ENCODE assay signal across 1 cellular context in the genomic region with DNA sequence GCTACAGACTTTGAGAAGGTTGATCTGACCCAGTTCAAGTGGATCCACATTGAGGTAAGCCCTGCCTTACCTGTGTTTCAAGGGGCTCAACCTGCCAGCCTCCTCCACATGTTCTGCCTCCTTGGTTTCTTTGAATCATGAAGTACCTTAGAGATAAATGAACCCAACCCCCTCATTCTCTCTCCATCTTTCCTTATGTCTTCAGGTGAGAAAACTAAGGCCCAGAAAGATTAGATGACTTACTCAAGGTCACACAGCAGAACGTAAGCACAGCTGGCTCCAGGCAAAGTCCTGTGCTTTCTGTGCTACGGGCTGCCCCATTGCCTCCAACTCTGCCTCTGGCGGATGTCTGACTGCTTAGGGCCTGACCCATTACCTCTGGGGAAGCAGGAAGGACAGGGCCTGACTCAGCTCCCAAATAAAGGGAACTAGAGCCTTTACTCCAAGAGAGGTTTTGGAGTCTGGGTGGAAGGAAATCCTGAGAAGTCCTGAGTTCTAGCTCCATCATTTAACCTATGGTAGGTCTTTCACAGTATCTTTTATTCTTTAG.
TF ChIP-seq lines count a peak whose summit lies in the region.

No MANE protein-coding gene starts in this region.

TF ChIP-seq in GM12878, 131 proteins besides CTCF, POLR2A, EP300 and RAD21:
- no peak for TF ChIP-seq ATF7 (IDR thresholded peaks at IDR 0.05; ENCODE audit: low read depth)
- no peak for TF ChIP-seq KAT2A (conservative IDR thresholded peaks at IDR 0.05; ENCODE audit: control insufficient read depth, low read depth, low read length)
- TF ChIP-seq, protein P1, sequence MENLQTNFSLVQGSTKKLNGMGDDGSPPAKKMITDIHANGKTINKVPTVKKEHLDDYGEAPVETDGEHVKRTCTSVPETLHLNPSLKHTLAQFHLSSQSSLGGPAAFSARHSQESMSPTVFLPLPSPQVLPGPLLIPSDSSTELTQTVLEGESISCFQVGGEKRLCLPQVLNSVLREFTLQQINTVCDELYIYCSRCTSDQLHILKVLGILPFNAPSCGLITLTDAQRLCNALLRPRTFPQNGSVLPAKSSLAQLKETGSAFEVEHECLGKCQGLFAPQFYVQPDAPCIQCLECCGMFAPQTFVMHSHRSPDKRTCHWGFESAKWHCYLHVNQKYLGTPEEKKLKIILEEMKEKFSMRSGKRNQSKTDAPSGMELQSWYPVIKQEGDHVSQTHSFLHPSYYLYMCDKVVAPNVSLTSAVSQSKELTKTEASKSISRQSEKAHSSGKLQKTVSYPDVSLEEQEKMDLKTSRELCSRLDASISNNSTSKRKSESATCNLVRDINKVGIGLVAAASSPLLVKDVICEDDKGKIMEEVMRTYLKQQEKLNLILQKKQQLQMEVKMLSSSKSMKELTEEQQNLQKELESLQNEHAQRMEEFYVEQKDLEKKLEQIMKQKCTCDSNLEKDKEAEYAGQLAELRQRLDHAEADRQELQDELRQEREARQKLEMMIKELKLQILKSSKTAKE (IDR thresholded peaks at IDR 0.05; ENCODE audit: low read depth, poor library complexity, severe bottlenecking): no peak
- no peak for TF ChIP-seq ZZZ3 (IDR thresholded peaks at IDR 0.05; ENCODE audit: control insufficient read depth, insufficient read length, low read depth)
- TF ChIP-seq, protein P2, sequence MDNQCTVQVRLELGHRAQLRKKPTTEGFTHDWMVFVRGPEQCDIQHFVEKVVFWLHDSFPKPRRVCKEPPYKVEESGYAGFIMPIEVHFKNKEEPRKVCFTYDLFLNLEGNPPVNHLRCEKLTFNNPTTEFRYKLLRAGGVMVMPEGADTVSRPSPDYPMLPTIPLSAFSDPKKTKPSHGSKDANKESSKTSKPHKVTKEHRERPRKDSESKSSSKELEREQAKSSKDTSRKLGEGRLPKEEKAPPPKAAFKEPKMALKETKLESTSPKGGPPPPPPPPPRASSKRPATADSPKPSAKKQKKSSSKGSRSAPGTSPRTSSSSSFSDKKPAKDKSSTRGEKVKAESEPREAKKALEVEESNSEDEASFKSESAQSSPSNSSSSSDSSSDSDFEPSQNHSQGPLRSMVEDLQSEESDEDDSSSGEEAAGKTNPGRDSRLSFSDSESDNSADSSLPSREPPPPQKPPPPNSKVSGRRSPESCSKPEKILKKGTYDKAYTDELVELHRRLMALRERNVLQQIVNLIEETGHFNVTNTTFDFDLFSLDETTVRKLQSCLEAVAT (IDR thresholded peaks at IDR 0.05): no peak
- no peak for TF ChIP-seq NBN (IDR thresholded peaks at IDR 0.05)
- no peak for TF ChIP-seq SMARCA5 (IDR thresholded peaks at IDR 0.05)
- TF ChIP-seq YY1 (IDR thresholded peaks at IDR 0.05; ENCODE audit: low read depth, low read length): no peak
- no peak for TF ChIP-seq RAD51 (IDR thresholded peaks at IDR 0.05)
- TF ChIP-seq SMC3 (IDR thresholded peaks at IDR 0.05; ENCODE audit: borderline replicate concordance, low read length): no peak
- TF ChIP-seq GATAD2B (conservative IDR thresholded peaks at IDR 0.05; ENCODE audit: low read depth): no peak
- no peak for TF ChIP-seq RFX5 (IDR thresholded peaks at IDR 0.05; ENCODE audit: low read depth, low read length)
- no peak for TF ChIP-seq BCL11A (IDR thresholded peaks at IDR 0.05; ENCODE audit: low read depth, low read length)
- TF ChIP-seq, protein P3, sequence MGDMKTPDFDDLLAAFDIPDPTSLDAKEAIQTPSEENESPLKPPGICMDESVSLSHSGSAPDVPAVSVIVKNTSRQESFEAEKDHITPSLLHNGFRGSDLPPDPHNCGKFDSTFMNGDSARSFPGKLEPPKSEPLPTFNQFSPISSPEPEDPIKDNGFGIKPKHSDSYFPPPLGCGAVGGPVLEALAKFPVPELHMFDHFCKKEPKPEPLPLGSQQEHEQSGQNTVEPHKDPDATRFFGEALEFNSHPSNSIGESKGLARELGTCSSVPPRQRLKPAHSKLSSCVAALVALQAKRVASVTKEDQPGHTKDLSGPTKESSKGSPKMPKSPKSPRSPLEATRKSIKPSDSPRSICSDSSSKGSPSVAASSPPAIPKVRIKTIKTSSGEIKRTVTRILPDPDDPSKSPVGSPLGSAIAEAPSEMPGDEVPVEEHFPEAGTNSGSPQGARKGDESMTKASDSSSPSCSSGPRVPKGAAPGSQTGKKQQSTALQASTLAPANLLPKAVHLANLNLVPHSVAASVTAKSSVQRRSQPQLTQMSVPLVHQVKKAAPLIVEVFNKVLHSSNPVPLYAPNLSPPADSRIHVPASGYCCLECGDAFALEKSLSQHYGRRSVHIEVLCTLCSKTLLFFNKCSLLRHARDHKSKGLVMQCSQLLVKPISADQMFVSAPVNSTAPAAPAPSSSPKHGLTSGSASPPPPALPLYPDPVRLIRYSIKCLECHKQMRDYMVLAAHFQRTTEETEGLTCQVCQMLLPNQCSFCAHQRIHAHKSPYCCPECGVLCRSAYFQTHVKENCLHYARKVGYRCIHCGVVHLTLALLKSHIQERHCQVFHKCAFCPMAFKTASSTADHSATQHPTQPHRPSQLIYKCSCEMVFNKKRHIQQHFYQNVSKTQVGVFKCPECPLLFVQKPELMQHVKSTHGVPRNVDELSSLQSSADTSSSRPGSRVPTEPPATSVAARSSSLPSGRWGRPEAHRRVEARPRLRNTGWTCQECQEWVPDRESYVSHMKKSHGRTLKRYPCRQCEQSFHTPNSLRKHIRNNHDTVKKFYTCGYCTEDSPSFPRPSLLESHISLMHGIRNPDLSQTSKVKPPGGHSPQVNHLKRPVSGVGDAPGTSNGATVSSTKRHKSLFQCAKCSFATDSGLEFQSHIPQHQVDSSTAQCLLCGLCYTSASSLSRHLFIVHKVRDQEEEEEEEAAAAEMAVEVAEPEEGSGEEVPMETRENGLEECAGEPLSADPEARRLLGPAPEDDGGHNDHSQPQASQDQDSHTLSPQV (IDR thresholded peaks at IDR 0.05): no peak
- TF ChIP-seq GABPA (IDR thresholded peaks at IDR 0.05; ENCODE audit: low read depth): no peak
- TF ChIP-seq NR2C2 (IDR thresholded peaks at IDR 0.05; ENCODE audit: borderline replicate concordance, control insufficient read depth, insufficient read length, low read depth): no peak
- no peak for TF ChIP-seq CREM (IDR thresholded peaks at IDR 0.05; ENCODE audit: low read depth)
